ENCODE assay signal across 1 cellular context in genomic region chr10:70000262-70000661, GRCh38.
TF ChIP-seq lines count a peak whose summit lies in the region.

No MANE protein-coding gene starts in this region.

TF ChIP-seq in HEK293, 187 proteins besides CTCF, POLR2A, EP300 and RAD21 (continued from another document):
- peak; percentile 65 for TF ChIP-seq ZNF623 (tag by site-specific recombination; IDR thresholded peaks at IDR 0.05)
- TF ChIP-seq ZSCAN18 (tag by site-specific recombination; IDR thresholded peaks at IDR 0.05) = no peak
- peak; percentile 75 for TF ChIP-seq ZBTB11 (tag by site-specific recombination; conservative IDR thresholded peaks at IDR 0.05; ENCODE audit: low read depth)
- TF ChIP-seq HIC1 (tag by site-specific recombination; IDR thresholded peaks at IDR 0.05) = no peak
- TF ChIP-seq ZNF433 (tag by site-specific recombination; IDR thresholded peaks at IDR 0.05; ENCODE audit: low read depth) = 0 out of 2 replicates have a peak, but pooled peaks have one; percentile 28
- no peak for TF ChIP-seq ZNF558 (tag by site-specific recombination; IDR thresholded peaks at IDR 0.05)
- no peak for TF ChIP-seq ZNF132 (tag by site-specific recombination; IDR thresholded peaks at IDR 0.05; ENCODE audit: borderline replicate concordance)
- TF ChIP-seq ZNF335 (tag by site-specific recombination; conservative IDR thresholded peaks at IDR 0.05) = no peak
- peak; percentile 81 for TF ChIP-seq ZNF518A (tag by site-specific recombination; conservative IDR thresholded peaks at IDR 0.05; ENCODE audit: low read depth)
- peak; percentile 68 for TF ChIP-seq ZNF555 (tag by site-specific recombination; conservative IDR thresholded peaks at IDR 0.05)
- peak; percentile 17; the same call in 1 of the 2 replicates for TF ChIP-seq ZNF654 (tag by site-specific recombination; IDR thresholded peaks at IDR 0.05; ENCODE audit: low read depth)
- no peak for TF ChIP-seq ZNF341 (tag by site-specific recombination; IDR thresholded peaks at IDR 0.05; ENCODE audit: low read depth)
- peak; percentile 53; the same call in 1 of the 2 replicates for TF ChIP-seq ZNF140 (tag by site-specific recombination; IDR thresholded peaks at IDR 0.05)
- no peak for TF ChIP-seq ZNF404 (tag by site-specific recombination; IDR thresholded peaks at IDR 0.05)
- TF ChIP-seq ZNF121 (tag by site-specific recombination; IDR thresholded peaks at IDR 0.05) = no peak
- TF ChIP-seq ZBTB8A (tag by site-specific recombination; IDR thresholded peaks at IDR 0.05) = peak; percentile 50; the same call in 1 of the 2 replicates
- TF ChIP-seq ZNF747 (tag by site-specific recombination; IDR thresholded peaks at IDR 0.05) = no peak
- TF ChIP-seq ZBTB20 (tag by site-specific recombination; IDR thresholded peaks at IDR 0.05) = no peak
- peak; percentile 77 for TF ChIP-seq ZNF426 (tag by site-specific recombination; IDR thresholded peaks at IDR 0.05)
- TF ChIP-seq ZNF792 (tag by site-specific recombination; IDR thresholded peaks at IDR 0.05) = no peak
- no peak for TF ChIP-seq TCF7L2 (IDR thresholded peaks at IDR 0.05; ENCODE audit: borderline replicate concordance, low read depth, low read length)
- no peak for TF ChIP-seq ZSCAN16 (tag by site-specific recombination; IDR thresholded peaks at IDR 0.05)
- TF ChIP-seq ZXDB (tag by site-specific recombination; IDR thresholded peaks at IDR 0.05) = 0 out of 2 replicates have a peak, but pooled peaks have one; percentile 34
- no peak for TF ChIP-seq ZNF843 (tag by site-specific recombination; IDR thresholded peaks at IDR 0.05)
- peak; percentile 45 for TF ChIP-seq ZNF510 (tag by site-specific recombination; IDR thresholded peaks at IDR 0.05; ENCODE audit: insufficient replicate concordance)
- no peak for TF ChIP-seq ZNF473 (tag by site-specific recombination; IDR thresholded peaks at IDR 0.05)
- no peak for TF ChIP-seq ZBTB26 (tag by site-specific recombination; optimal IDR thresholded peaks at IDR 0.05)
